Comparison of ENCODE assay signal across 27 cellular contexts in the genomic region with DNA sequence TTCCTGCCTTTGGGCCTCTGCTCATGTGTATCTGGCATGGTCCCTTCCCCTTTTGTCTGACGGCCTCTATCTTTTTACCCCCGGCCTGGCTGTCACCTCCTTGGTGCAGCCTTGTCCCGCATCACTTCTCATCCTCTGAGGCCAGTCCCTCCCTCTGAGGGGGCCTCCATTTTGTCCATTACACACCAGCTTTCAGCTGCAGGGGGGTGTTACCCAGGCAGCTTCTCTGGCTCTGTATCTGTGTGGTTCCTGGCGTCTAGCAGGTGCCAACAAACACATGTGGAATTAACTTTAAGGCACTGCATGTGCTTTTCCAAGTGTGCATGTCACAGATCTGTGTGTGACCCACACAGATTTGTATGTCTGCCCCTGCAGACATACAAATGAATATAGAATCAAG. TPM values are rescaled to one million over a fixed set of nuclear protein-coding genes. Genes with fewer than 3 reads are reported as not detected.
DNase-seq lines count a peak whose midpoint lies in the region; ATAC-seq and TF ChIP-seq lines count a peak whose summit lies in the region.
"Had no signal": no experiment of that assay in that cellular context is flagged by ENCODE, and none has a peak within 500 bp of the region (broad histone marks: within the 10 kb centered on the region; RNA-seq: fewer than 3 reads in every experiment).

No MANE protein-coding gene starts in this region.

- H3K9ac ChIP-seq in rectal smooth muscle tissue (ENCODE audit: low read length): no peak overlapping the region

- no peak for DNase-seq in heart right ventricle
- no peak for DNase-seq in left ventricle myocardium superior
- DNase-seq in dorsolateral prefrontal cortex: no peak
- DNase-seq in uterus: no peak
- no peak for DNase-seq in Kasumi-1 (lab: John Stamatoyannopoulos, UW)
- no peak for DNase-seq in T1000 (lab: John Stamatoyannopoulos, UW)
- DNase-seq in NCI-H146 treated with DMSO at 0.1 percent for 48 hours (lab: John Stamatoyannopoulos, UW; ENCODE audit: unreplicated experiment): no peak
- DNase-seq: activated CD4-positive, alpha-beta T cell treated with anti-CD3 and anti-CD28 coated beads, Interleukin-2, amount 10 ng/mL, durations not matched to agents 7 days and 5 days; BE2C; body of pancreas; COR-L47; cortex of kidney; DMS79; Karpas-422; NCI-H1048; NCI-H2029 treated with DMSO at 0.1 percent for 48 hours; NCI-H226; NCI-H82; posterior cingulate gyrus; SHP77 treated with DMSO at 0.1 percent for 48 hours; stimulated activated CD4-positive, alpha-beta T cell treated with anti-CD3 and anti-CD28 coated beads, Interleukin-2, amount 100 ng/mL, for 24 hours; stimulated activated naive B cell treated with anti-CD40 and anti-IgM and Interleukin-4, amounts not matched to agents 10 μg/mL and 1 μg/mL and 100 μg/mL, for 72 hours; trophoblast cell had no signal

- H3K9me3 ChIP-seq in heart right ventricle: no peaks in the 10 kb centered on the region
- H3K9me3 ChIP-seq in uterus: no peaks in the 10 kb centered on the region
- H3K9me3 ChIP-seq: A549, BE2C, body of pancreas had no signal

- H3K36me3 ChIP-seq in heart right ventricle (peaks cover 0 to 7% (median 0%) of the 10 kb centered on the region in 9 donors), rectal smooth muscle tissue (ENCODE audit: control insufficient read depth, insufficient read depth, low read length) (no peaks in the 10 kb centered on the region), uterus (no peaks in the 10 kb centered on the region)
- H3K36me3 ChIP-seq: BE2C had no signal

- H3K4me1 ChIP-seq in heart right ventricle (peaks cover 56 to 92% (median 87%) of the 10 kb centered on the region in 9 donors), rectal smooth muscle tissue (ENCODE audit: control insufficient read depth, insufficient read depth, low read length) (peaks cover 56% of the 10 kb centered on the region), uterus (peaks cover 29 to 49% of the 10 kb centered on the region in 2 donors)

- no peak for TF ChIP-seq POLR2A in uterus (IDR thresholded peaks at IDR 0.05)

- H3K27me3 ChIP-seq in heart right ventricle: peaks cover 0 to 6% (median 0%) of the 10 kb centered on the region in 7 donors
- no peaks in the 10 kb centered on the region for H3K27me3 ChIP-seq in dorsolateral prefrontal cortex
- H3K27me3 ChIP-seq in rectal smooth muscle tissue (ENCODE audit: control insufficient read depth, insufficient read depth, low read length): no peaks in the 10 kb centered on the region
- no peaks in the 10 kb centered on the region for H3K27me3 ChIP-seq in uterus
- H3K27me3 ChIP-seq: BE2C, body of pancreas had no signal

- 42% methylated on average over 4 of the region's 4 CpGs for WGBS in heart right ventricle, 2 donors

- H3K27ac ChIP-seq in heart right ventricle (peak overlapping the region in 7 of 10 donors; percentile 14 to 99 (median 98)), dorsolateral prefrontal cortex (peak overlapping the region in 51 of 59 donors; percentile 9 to 100 (median 97)), rectal smooth muscle tissue (ENCODE audit: low read depth, low read length) (peak overlapping the region; percentile 10), uterus (peak overlapping the region; percentile 98 to 100)
- H3K27ac ChIP-seq: A549 had no signal

- TF ChIP-seq CTCF in heart right ventricle (IDR thresholded peaks at IDR 0.05) (no peak), dorsolateral prefrontal cortex (IDR thresholded peaks at IDR 0.05 in 54 of 56, conservative IDR thresholded peaks at IDR 0.05 in 2 of 56; ENCODE audit: low read depth in 1 of 56, partially characterized antibody in 56 of 56) (no peak), uterus (IDR thresholded peaks at IDR 0.05) (no peak)

- H3K4me3 ChIP-seq in heart right ventricle (no peak overlapping the region), dorsolateral prefrontal cortex (no peak overlapping the region), rectal smooth muscle tissue (ENCODE audit: low read length) (no peak overlapping the region), uterus (no peak overlapping the region)
- H3K4me3 ChIP-seq: A549, body of pancreas, skin epidermis had no signal

- ATAC-seq in heart right ventricle: no peak
- ATAC-seq in left ventricle myocardium superior: no peak
- ATAC-seq: A549; body of pancreas; stimulated activated naive B cell treated with anti-CD40 and anti-IgM and Interleukin-4, amounts not matched to agents 10 μg/mL and 1 μg/mL and 100 μg/mL, for 72 hours had no signal

- intact Hi-C loops in heart right ventricle (cut with DNase I) (loop anchor here in 1 of 10 donors (10.0 kb wide), 1 partner anchor 55 kb away; a partner anchor contains a TSS), left ventricle myocardium superior (cut with micrococcal nuclease) (no loop called here), dorsolateral prefrontal cortex (cut with DNase I) (no loop called here), uterus (cut with DNase I; ENCODE audit: low total_unique reads) (no loop called here)

RNA-seq across cellular contexts. Expression of a gene that starts 52.4 kb away (rescaled TPM):
- total RNA-seq in heart right ventricle: 1 to 10 TPM; 3.4 to 9.9 (median 6.1) TPM
- 10 to 100 TPM; 11.5 to 13.0 TPM for polyA plus RNA-seq in heart right ventricle
- 8.8 TPM for total RNA-seq in left ventricle myocardium superior
- total RNA-seq in dorsolateral prefrontal cortex: 10 to 100 TPM in 2 of 120 experiments, 1 to 10 TPM in 118; 1.0 to 11.8 (median 4.5) TPM
- 10 to 100 TPM in 3 of 4 donors, 1 to 10 TPM in 1; 2.6 to 15.5 (median 11.1) TPM for total RNA-seq in uterus
- polyA plus RNA-seq: neural cell had no signal

RNA-seq across cellular contexts. Expression of a gene that starts 55.0 kb away (rescaled TPM):
- total RNA-seq in heart right ventricle (100 to 1,000 TPM; 111 to 162 (median 145) TPM), left ventricle myocardium superior (171 TPM), dorsolateral prefrontal cortex (100 to 1,000 TPM; 219 to 402 (median 309) TPM), uterus (100 to 1,000 TPM in 2 of 4 donors, 10 to 100 TPM in 2; 27.4 to 381 (median 78.4) TPM)
- 10 to 100 TPM; 16.8 to 34.2 TPM for polyA plus RNA-seq in heart right ventricle
- polyA plus RNA-seq: neural cell had no signal

Comparison
In these comparisons a context has a peak if more than half of its experiments do, and no peak if none do; other contexts are left out.
1. H3K27ac ChIP-seq: peak in every context shown above with its lines; median percentile 99 in uterus; 98 in heart right ventricle; 97 in dorsolateral prefrontal cortex; 10 in rectal smooth muscle tissue.